ENCODE assay signal across 21 cellular contexts in the genomic region with DNA sequence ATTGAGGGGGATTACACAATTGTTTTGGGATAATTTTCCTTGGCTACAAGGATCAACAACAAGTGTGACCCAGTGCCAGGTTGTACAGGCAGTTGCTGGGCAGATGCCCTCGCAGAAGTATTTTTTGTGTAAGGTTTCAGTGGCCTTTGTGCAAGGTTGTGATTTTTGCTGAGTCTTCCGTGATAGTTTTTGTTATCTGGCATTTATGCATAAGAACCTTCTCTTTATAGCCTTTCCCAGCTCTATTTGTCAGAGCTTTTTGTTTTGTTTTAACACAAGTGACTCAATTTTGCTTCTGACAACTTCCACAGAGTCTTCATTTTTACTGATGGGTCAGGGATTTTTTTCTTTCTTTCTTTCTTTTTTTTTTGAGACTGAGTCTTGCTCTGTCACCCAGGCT. TPM values are rescaled to one million over a fixed set of nuclear protein-coding genes. Genes with fewer than 3 reads are reported as not detected.
DNase-seq lines count a peak whose midpoint lies in the region; ATAC-seq and TF ChIP-seq lines count a peak whose summit lies in the region.
"Had no signal": no experiment of that assay in that cellular context is flagged by ENCODE, and none has a peak within 500 bp of the region (broad histone marks: within the 10 kb centered on the region; RNA-seq: fewer than 3 reads in every experiment).

No MANE protein-coding gene starts in this region.

- no peak overlapping the region for H3K4me2 ChIP-seq in GM23248 (ENCODE audit: unreplicated experiment)
- no peak overlapping the region for H3K4me2 ChIP-seq in PC-3 (ENCODE audit: low read length)
- peak overlapping the region; percentile 2 for H3K4me2 ChIP-seq in skeletal muscle satellite cell (ENCODE audit: low read length)

- H3K27ac ChIP-seq in GM23248 (no peak overlapping the region; the same call in 1 of the 2 replicates), PC-3 (ENCODE audit: low read length) (no peak overlapping the region), esophagus muscularis mucosa (replicated peaks in 1 of 4) (peak overlapping the region in 3 of 4 donors; percentile 6 to 74 (median 34)), psoas muscle (no peak overlapping the region)

- peak overlapping the region; percentile 21; the same call in 1 of the 2 replicates for H3K9ac ChIP-seq in GM23248
- no peak overlapping the region for H3K9ac ChIP-seq in PC-3 (ENCODE audit: low read length)
- H3K9ac ChIP-seq in skeletal muscle satellite cell (ENCODE audit: low read depth, low read length), result peak overlapping the region; percentile 26

- H3K9me3 ChIP-seq in GM23248 (ENCODE audit: low read depth) (no peaks in the 10 kb centered on the region), PC-3 (ENCODE audit: low read length) (no peaks in the 10 kb centered on the region), esophagus muscularis mucosa (no peaks in the 10 kb centered on the region), skeletal muscle satellite cell (replicated peaks; ENCODE audit: low read length) (no peaks in the 10 kb centered on the region), psoas muscle (no peaks in the 10 kb centered on the region)
- H3K9me3 ChIP-seq: BE2C, Peyer's patch had no signal

- H2AFZ ChIP-seq in GM23248 (0 out of 2 replicates have a peak overlapping the region, but pooled peaks have one; percentile 5), PC-3 (ENCODE audit: low read length) (peak overlapping the region; percentile 12; the same call in 1 of the 2 replicates)

- H3K4me3 Mint-ChIP-seq in stimulated activated naive CD8-positive, alpha-beta T cell treated with anti-CD3 and anti-CD28 coated beads, Interleukin-15, amount 100 ng/mL, for 72 hours, result no peak overlapping the region
- H3K4me3 Mint-ChIP-seq in natural killer cell treated with Interleukin-12 subunit alpha and Interleukin-12 subunit beta and Interleukin-15 and Interleukin-18, amount 100 ng/mL, for 72 hours, result no peak overlapping the region

- peak overlapping the region in 1 of 2 donors; percentile 54 for H3K27ac Mint-ChIP-seq in stimulated activated naive CD8-positive, alpha-beta T cell treated with anti-CD3 and anti-CD28 coated beads, Interleukin-15, amount 100 ng/mL, for 72 hours
- no peak overlapping the region for H3K27ac Mint-ChIP-seq in natural killer cell treated with Interleukin-12 subunit alpha and Interleukin-12 subunit beta and Interleukin-15 and Interleukin-18, amount 100 ng/mL, for 72 hours
- H3K27ac Mint-ChIP-seq: IgD-negative memory B cell had no signal

- DNase-seq in GM23248, result peak; percentile 51
- no peak for DNase-seq in PC-3
- DNase-seq in esophagus muscularis mucosa (ENCODE audit: extremely low spot score), result no peak
- DNase-seq in HuH-7.5 (ENCODE audit: low spot score), result no peak
- DNase-seq in stimulated activated naive CD8-positive, alpha-beta T cell treated with anti-CD3 and anti-CD28 coated beads, Interleukin-15, amount 100 ng/mL, for 72 hours, result no peak
- DNase-seq in psoas muscle, result no peak
- DNase-seq in natural killer cell treated with Interleukin-12 subunit alpha and Interleukin-12 subunit beta and Interleukin-15 and Interleukin-18, amount 100 ng/mL, for 72 hours (ENCODE audit: low spot score), result no peak
- DNase-seq: BE2C, DMS53, EL, GF-D8, GOT3, HCEC 1CT, Kasumi-1, NCI-H1694 treated with DMSO at 0.1 percent for 48 hours, NCI-H2081 treated with DMSO at 0.1 percent for 48 hours, NCI-H2171 treated with DMSO at 0.1 percent for 48 hours, NCI-H524 treated with DMSO at 0.1 percent for 48 hours, Peyer's patch had no signal

- H4K20me1 ChIP-seq in GM23248 (ENCODE audit: insufficient read depth) (no peaks in the 10 kb centered on the region), PC-3 (ENCODE audit: low read length) (no peaks in the 10 kb centered on the region)

- CTCF ChIA-PET in PC-3 (lab: Charles Lee), result no interaction called here

- H3K36me3 ChIP-seq in GM23248 (ENCODE audit: low read depth) (no peaks in the 10 kb centered on the region), PC-3 (ENCODE audit: low read depth, low read length) (no peaks in the 10 kb centered on the region), esophagus muscularis mucosa (no peaks in the 10 kb centered on the region), skeletal muscle satellite cell (ENCODE audit: insufficient read depth, low read length) (no peaks in the 10 kb centered on the region), psoas muscle (ENCODE audit: insufficient read depth in 1 of 2, low read depth in 1 of 2) (no peaks in the 10 kb centered on the region)
- H3K36me3 ChIP-seq: BE2C, Peyer's patch had no signal

- BruUV-seq in PC-3 (replicated peaks; lab: Mats Ljungman, UMichigan), result no TSS peak

- in situ Hi-C loops in GM23248 (cut with MboI), result no loop called here

- H3K4me1 ChIP-seq in GM23248 (ENCODE audit: insufficient read depth), result 0 out of 2 replicates have a peak, but pooled peaks cover 16% of the 10 kb centered on the region
- H3K4me1 ChIP-seq in PC-3 (ENCODE audit: insufficient read depth, low read length), result peaks cover 6% of the 10 kb centered on the region; the same call in 1 of the 2 replicates
- peaks cover 13 to 20% (median 18%) of the 10 kb centered on the region in 4 donors for H3K4me1 ChIP-seq in esophagus muscularis mucosa
- H3K4me1 ChIP-seq in skeletal muscle satellite cell (ENCODE audit: control insufficient read depth, insufficient read depth, low read length), result peaks cover 13% of the 10 kb centered on the region
- no peaks in the 10 kb centered on the region for H3K4me1 ChIP-seq in psoas muscle
- H3K4me1 ChIP-seq: BE2C, Peyer's patch had no signal

- ATAC-seq in PC-3 (no peak), psoas muscle (no peak)
- no peak for ATAC-seq in stimulated activated naive CD8-positive, alpha-beta T cell treated with anti-CD3 and anti-CD28 coated beads, Interleukin-15, amount 100 ng/mL, for 72 hours
- ATAC-seq in natural killer cell treated with Interleukin-12 subunit alpha and Interleukin-12 subunit beta and Interleukin-15 and Interleukin-18, amount 100 ng/mL, for 72 hours, result no peak

- no peaks in the 10 kb centered on the region for H3K36me3 Mint-ChIP-seq in natural killer cell treated with Interleukin-12 subunit alpha and Interleukin-12 subunit beta and Interleukin-15 and Interleukin-18, amount 100 ng/mL, for 72 hours
- H3K36me3 Mint-ChIP-seq: IgD-negative memory B cell had no signal

- no peaks in the 10 kb centered on the region for H3K9me2 ChIP-seq in GM23248 (ENCODE audit: insufficient read depth)
- no peaks in the 10 kb centered on the region for H3K9me2 ChIP-seq in PC-3 (replicated peaks; ENCODE audit: low read length)

- POLR2A ChIA-PET in PC-3 (lab: Charles Lee; ENCODE audit: unreplicated experiment), result no interaction called here

- WGBS in GM23248 (ENCODE audit: low coverage in 1 of 2, low lambda C conversion rate in 2 of 2, missing lambda C conversion rate in 2 of 2), 2 experiments, result 12 to 13% methylated on average over 2 of the region's 2 CpGs
- WGBS in esophagus muscularis mucosa, result 85% methylated on average over 2 of the region's 2 CpGs
- 38 to 40% (median 39%) methylated on average over 2 of the region's 2 CpGs for WGBS in psoas muscle, 3 donors

- H3K9me3 Mint-ChIP-seq in stimulated activated naive CD8-positive, alpha-beta T cell treated with anti-CD3 and anti-CD28 coated beads, Interleukin-15, amount 100 ng/mL, for 72 hours, result no peaks in the 10 kb centered on the region
- H3K9me3 Mint-ChIP-seq in natural killer cell treated with Interleukin-12 subunit alpha and Interleukin-12 subunit beta and Interleukin-15 and Interleukin-18, amount 100 ng/mL, for 72 hours, result no peaks in the 10 kb centered on the region
- H3K9me3 Mint-ChIP-seq: IgD-negative memory B cell had no signal

- intact Hi-C loops in PC-3 (cut with micrococcal nuclease), result no loop called here
- intact Hi-C loops in esophagus muscularis mucosa (cut with DNase I), result no loop called here
- intact Hi-C loops in psoas muscle (cut with DNase I), result loop anchor here in 1 of 2 donors (10.0 kb wide), 1 partner anchor 46 kb away; no protein-coding TSS in a partner anchor

- TF ChIP-seq EP300 in esophagus muscularis mucosa (IDR thresholded peaks at IDR 0.05), result no peak

- H3F3A ChIP-seq in GM23248 (ENCODE audit: insufficient read depth) (peaks cover 13% of the 10 kb centered on the region; the same call in 1 of the 2 replicates), PC-3 (ENCODE audit: low read length, unreplicated experiment) (no peaks in the 10 kb centered on the region)

- TF ChIP-seq POLR2A in esophagus muscularis mucosa (IDR thresholded peaks at IDR 0.05; ENCODE audit: low read depth), result no peak

- H3K4me3 ChIP-seq in GM23248 (no peak overlapping the region), PC-3 (ENCODE audit: low read length) (no peak overlapping the region), esophagus muscularis mucosa (no peak overlapping the region), skeletal muscle satellite cell (ENCODE audit: low read length) (no peak overlapping the region), psoas muscle (no peak overlapping the region)
- H3K4me3 ChIP-seq: Peyer's patch had no signal

- H3K27me3 ChIP-seq in GM23248 (replicated peaks; ENCODE audit: insufficient read depth) (no peaks in the 10 kb centered on the region), PC-3 (ENCODE audit: low read length) (no peaks in the 10 kb centered on the region), esophagus muscularis mucosa (peaks cover 0 to 5% (median 0%) of the 10 kb centered on the region in 4 donors), skeletal muscle satellite cell (ENCODE audit: control insufficient read depth, insufficient read depth, low read length) (no peaks in the 10 kb centered on the region), psoas muscle (ENCODE audit: insufficient read depth in 3 of 3, low read length in 2 of 3) (peaks cover 0 to 15% (median 0%) of the 10 kb centered on the region in 3 donors)
- H3K27me3 ChIP-seq: BE2C, Peyer's patch had no signal

- TF ChIP-seq CTCF in PC-3 (conservative IDR thresholded peaks at IDR 0.05; ENCODE audit: low read depth, low read length), result no peak
- no peak for TF ChIP-seq CTCF in esophagus muscularis mucosa (IDR thresholded peaks at IDR 0.05)
- no peak for TF ChIP-seq CTCF in psoas muscle (IDR thresholded peaks at IDR 0.05)

- H3K4me1 Mint-ChIP-seq in stimulated activated naive CD8-positive, alpha-beta T cell treated with anti-CD3 and anti-CD28 coated beads, Interleukin-15, amount 100 ng/mL, for 72 hours, result peaks cover 6% of the 10 kb centered on the region
- H3K4me1 Mint-ChIP-seq in natural killer cell treated with Interleukin-12 subunit alpha and Interleukin-12 subunit beta and Interleukin-15 and Interleukin-18, amount 100 ng/mL, for 72 hours (ENCODE audit: low read depth in 2 of 2), result peaks cover 0 to 9% of the 10 kb centered on the region in 2 donors

- no peaks in the 10 kb centered on the region for H3K27me3 Mint-ChIP-seq in stimulated activated naive CD8-positive, alpha-beta T cell treated with anti-CD3 and anti-CD28 coated beads, Interleukin-15, amount 100 ng/mL, for 72 hours
- peaks cover 0 to 3% of the 10 kb centered on the region in 2 donors for H3K27me3 Mint-ChIP-seq in natural killer cell treated with Interleukin-12 subunit alpha and Interleukin-12 subunit beta and Interleukin-15 and Interleukin-18, amount 100 ng/mL, for 72 hours
- H3K27me3 Mint-ChIP-seq: IgD-negative memory B cell had no signal

- H3K79me2 ChIP-seq in GM23248 (ENCODE audit: insufficient read depth) (no peaks in the 10 kb centered on the region), PC-3 (ENCODE audit: low read length) (no peaks in the 10 kb centered on the region)

RNA-seq across cellular contexts. Expression of a gene that starts 6.7 kb away (rescaled TPM):
- total RNA-seq in GM23248 (2014; rRNA removed; shearing (Covaris generic)), result 44.5 and 53.2 TPM in 2 replicates
- polyA plus RNA-seq in GM23248 (2016; fragmentation: Nextera tagmentation; extraction: Ambion mirVana) (55.1 and 56.5 TPM in 2 replicates), psoas muscle (10 to 100 TPM in 2 of 3 donors, 1 to 10 TPM in 1; 9.5 to 24.7 (median 12.3) TPM)
- total RNA-seq in PC-3 (2014; rRNA removed) (43.9 and 47.8 TPM in 2 replicates), esophagus muscularis mucosa (10 to 100 TPM; 37.3 to 71.4 (median 50.4) TPM), psoas muscle (10 to 100 TPM; 14.8 to 20.0 (median 18.1) TPM)
- total RNA-seq in skeletal muscle satellite cell (2012; rRNA removed), result 27.1 and 29.9 TPM in 2 replicates
- total RNA-seq in natural killer cell treated with Interleukin-12 subunit alpha and Interleukin-12 subunit beta and Interleukin-15 and Interleukin-18, amount 100 ng/mL, for 72 hours, result 10 to 100 TPM; 45.0 to 57.4 TPM

RNA-seq across cellular contexts. Expression of a gene that starts 23.9 kb away (rescaled TPM):
- total RNA-seq in GM23248 (2014; rRNA removed; shearing (Covaris generic)), result 112 and 113 TPM in 2 replicates
- polyA plus RNA-seq in GM23248 (2016; fragmentation: Nextera tagmentation; extraction: Ambion mirVana) (69.2 and 72.3 TPM in 2 replicates), psoas muscle (10 to 100 TPM in 1 of 3 donors, 1 to 10 TPM in 2; 1.3 to 21.3 (median 3.1) TPM)
- total RNA-seq in PC-3 (2014; rRNA removed) (54.2 and 59.7 TPM in 2 replicates), esophagus muscularis mucosa (10 to 100 TPM; 10.8 to 33.8 (median 16.5) TPM), psoas muscle (1 to 10 TPM in 3 of 4 donors, under 1 TPM in 1; 0.90 to 5.3 (median 2.6) TPM)
- 116 and 135 TPM in 2 replicates for total RNA-seq in skeletal muscle satellite cell (2012; rRNA removed)
- total RNA-seq in natural killer cell treated with Interleukin-12 subunit alpha and Interleukin-12 subunit beta and Interleukin-15 and Interleukin-18, amount 100 ng/mL, for 72 hours, result 10 to 100 TPM; 13.9 to 14.5 TPM
- polyA plus RNA-seq: IgD-negative memory B cell had no signal

RNA-seq across cellular contexts. Expression of a gene that starts 52.4 kb away (rescaled TPM):
- 3.7 and 4.0 TPM in 2 replicates for total RNA-seq in GM23248 (2014; rRNA removed; shearing (Covaris generic))
- polyA plus RNA-seq in GM23248 (2016; fragmentation: Nextera tagmentation; extraction: Ambion mirVana) (1.3 and 1.5 TPM in 2 replicates), psoas muscle (1 to 10 TPM in 2 of 3 donors, under 1 TPM in 1; 0.94 to 1.2 (median 1.1) TPM)
- total RNA-seq in PC-3 (2014; rRNA removed) (2.2 and 5.7 TPM in 2 replicates), esophagus muscularis mucosa (1 to 10 TPM; 1.7 to 2.6 (median 2.1) TPM), psoas muscle (1 to 10 TPM in 2 of 4 donors, under 1 TPM in 2; 0.69 to 1.5 (median 0.95) TPM)
- total RNA-seq in skeletal muscle satellite cell (2012; rRNA removed), result 1.3 and 1.5 TPM in 2 replicates
- 1 to 10 TPM; 4.1 to 5.9 TPM for total RNA-seq in natural killer cell treated with Interleukin-12 subunit alpha and Interleukin-12 subunit beta and Interleukin-15 and Interleukin-18, amount 100 ng/mL, for 72 hours

Comparison
In these comparisons a context has a peak if more than half of its experiments do, and no peak if none do; other contexts are left out.
1. H3K27ac ChIP-seq: peak in esophagus muscularis mucosa (3 of 4); none in GM23248 (single experiment), PC-3 (single experiment) and psoas muscle (single experiment).